Comparison of ENCODE assay signal across 9 cellular contexts in the genomic region with DNA sequence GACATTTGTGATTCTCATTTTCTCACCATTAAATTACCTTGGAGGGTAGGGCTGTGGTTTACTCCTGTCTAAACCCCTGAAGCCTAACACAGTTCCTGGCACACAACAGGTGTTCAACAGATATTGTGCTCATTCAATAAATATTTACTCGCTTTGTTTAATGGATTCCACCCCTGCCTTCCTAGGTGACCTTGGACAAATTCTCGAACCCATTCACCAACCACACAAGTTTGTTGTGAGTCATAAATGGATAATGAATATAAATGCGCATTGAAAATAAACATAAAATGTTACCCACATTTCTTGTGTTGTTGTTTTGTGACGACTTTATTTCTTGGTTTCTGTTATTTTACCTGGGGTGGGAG. TPM values are rescaled to one million over a fixed set of nuclear protein-coding genes. Genes with fewer than 3 reads are reported as not detected.
DNase-seq lines count a peak whose midpoint lies in the region; ATAC-seq, FAIRE-seq and TF ChIP-seq lines count a peak whose summit lies in the region.
"Had no signal": no experiment of that assay in that cellular context is flagged by ENCODE, and none has a peak within 500 bp of the region (broad histone marks: within the 10 kb centered on the region; RNA-seq: fewer than 3 reads in every experiment).

No MANE protein-coding gene starts in this region.

- SMC1A ChIA-PET in GM12878 (lab: Charles Lee; ENCODE audit: uncharacterized antibody, unreplicated experiment) = interaction anchor here (1.0 to 2.3 kb wide), 6 partner anchors 26 to 323 kb away, joined by 3 to 6 read pairs (median 3); partner anchors contain the start of genes GLI1 and TSPAN31

- H3K79me2 ChIP-seq in GM12878 (ENCODE audit: control insufficient read depth, insufficient read depth, low read length) = peaks cover 15% of the 10 kb centered on the region

- no peaks in the 10 kb centered on the region for H4K20me1 ChIP-seq in GM12878 (ENCODE audit: control insufficient read depth, insufficient read depth)

- H3K4me1 ChIP-seq in GM12878 (ENCODE audit: control insufficient read depth, insufficient read depth, low read length) = peaks cover 8% of the 10 kb centered on the region; the same call in 1 of the 2 replicates
- H3K4me1 ChIP-seq in pancreas = peaks cover 4 to 15% (median 14%) of the 10 kb centered on the region in 3 donors

- ATAC-seq in GM19351 (IDR thresholded peaks at IDR 0.05; ENCODE audit: unreplicated experiment) (peak; percentile 7), HG03378 (IDR thresholded peaks at IDR 0.05; ENCODE audit: unreplicated experiment) (peak; percentile 8), GM12878 (no peak; the same call in 1 of the 3 replicates), pancreas (peak; percentile 24 to 44 (median 35)), HG03565 (IDR thresholded peaks at IDR 0.05; ENCODE audit: unreplicated experiment) (no peak), GM18873 (IDR thresholded peaks at IDR 0.05; ENCODE audit: low FRiP score, unreplicated experiment) (no peak)

- CTCF ChIA-PET in GM12878 (lab: Yijun Ruan, JAX) = interaction anchor here (1.0 to 2.7 kb wide), 19 partner anchors 8 to 158 kb away, joined by 3 to 16 read pairs (median 6); partner anchors contain the start of genes EEF1AKMT3 and METTL1

- TF ChIP-seq RAD21 in GM12878 (IDR thresholded peaks at IDR 0.05; ENCODE audit: insufficient read depth, low read depth, low read length) = no peak

- WGBS in GM12878 (ENCODE audit: insufficient coverage, insufficient replicate concordance, low lambda C conversion rate, missing lambda C conversion rate) = 13% methylated on average over 4 of the region's 4 CpGs
- WGBS in pancreas, 2 donors = 4% methylated on average over 4 of the region's 4 CpGs

- RAD21 ChIA-PET in GM12878 (lab: Charles Lee; ENCODE audit: unreplicated experiment) = interaction anchor here (1.0 kb wide), 1 partner anchor 10 kb away, joined by 4 read pairs; the partner anchor contains the start of genes EEF1AKMT3 and METTL1

- BruUV-seq in GM12878 (replicated peaks; lab: Mats Ljungman, UMichigan) = no TSS peak

- H3K36me3 ChIP-seq in GM12878 (ENCODE audit: control insufficient read depth in 2 of 2, insufficient read depth in 2 of 2, low read length in 1 of 2) (peaks cover 0 to 12% of the 10 kb centered on the region in 2 experiments; a peak in 3 of 4 replicates), pancreas (peaks cover 3 to 22% (median 7%) of the 10 kb centered on the region in 3 donors)

- intact Hi-C loops in GM12878 (cut with micrococcal nuclease; ENCODE audit: unreplicated experiment) = loop anchor here (1.0 kb wide), 1 partner anchor 123 kb away; no protein-coding TSS in a partner anchor
- intact Hi-C loops in pancreas (cut with DNase I) = no loop called here

- in situ Hi-C loops in GM12878 (cut with MboI) = no loop called here

- H3K27ac ChIP-seq in GM12878 (ENCODE audit: control insufficient read depth, insufficient read depth) (peak overlapping the region; percentile 22; the same call in 1 of the 2 replicates), pancreas (peak overlapping the region in 2 of 4 donors; percentile 20 to 23)

- DNase-seq in GM12878 (ENCODE audit: low read depth, low spot score) (no peak), pancreas (peak in 1 of 6 donors; percentile 32), GM12891 (ENCODE audit: insufficient read length, low spot score) (no peak), RCC 7860 (ENCODE audit: low spot score) (no peak)

- H3K27me3 ChIP-seq in GM12878 (replicated peaks in 1 of 2; ENCODE audit: control insufficient read depth in 2 of 2, insufficient read depth in 2 of 2, low read length in 1 of 2) = no peaks in the 10 kb centered on the region
- H3K27me3 ChIP-seq in pancreas = no peaks in the 10 kb centered on the region
- H3K27me3 ChIP-seq: thyroid gland had no signal

- TF ChIP-seq CTCF in GM12878 (IDR thresholded peaks at IDR 0.05 in 2 of 3, conservative IDR thresholded peaks at IDR 0.05 in 1 of 3; ENCODE audit: control insufficient read depth in 2 of 3, extremely low read depth in 1 of 3, insufficient read depth in 1 of 3, low read depth in 3 of 3, low read length in 3 of 3) (no peak), pancreas (IDR thresholded peaks at IDR 0.05) (no peak)

- peak overlapping the region; percentile 67 for H2AFZ ChIP-seq in GM12878 (ENCODE audit: control insufficient read depth, low read depth, low read length)

- FAIRE-seq in GM12878 (lab: Jason Lieb, UNC) (no peak), pancreas (lab: Jason Lieb, UNC) (no peak), GM12891 (lab: Jason Lieb, UNC) (no peak), RCC 7860 (lab: Jason Lieb, UNC) (no peak)

- TF ChIP-seq POLR2A in GM12878 (IDR thresholded peaks at IDR 0.05; ENCODE audit: low read depth, low read length) (no peak), GM12891 (IDR thresholded peaks at IDR 0.05; ENCODE audit: low read depth, low read length) (no peak)

- POLR2A ChIA-PET in GM12878 (lab: Charles Lee) = interaction anchor here (1.5 kb wide), 1 partner anchor 117 kb away, joined by 3 read pairs; no protein-coding TSS in a partner anchor

- TF ChIP-seq EP300 in GM12878 (IDR thresholded peaks at IDR 0.05; ENCODE audit: borderline replicate concordance in 1 of 2, control insufficient read depth in 1 of 2, low read depth in 2 of 2, low read length in 2 of 2) = no peak

- H3K4me3 ChIP-seq in GM12878 = peak overlapping the region; percentile 98; the same call in 1 of the 2 replicates
- H3K4me3 ChIP-seq in pancreas = peak overlapping the region in 2 of 4 donors; percentile 79 to 88

- no peak overlapping the region for H3K9ac ChIP-seq in GM12878 (ENCODE audit: control insufficient read depth, insufficient read depth, low read length)

- peak overlapping the region; percentile 46; the same call in 1 of the 2 replicates for H3K4me2 ChIP-seq in GM12878 (ENCODE audit: control insufficient read depth, insufficient read depth)

- H3K9me3 ChIP-seq in GM12878 (replicated peaks; ENCODE audit: control insufficient read depth, insufficient read depth, low read length) (no peaks in the 10 kb centered on the region), pancreas (no peaks in the 10 kb centered on the region)
- H3K9me3 ChIP-seq: thyroid gland had no signal

RNA-seq across cellular contexts. Expression of gene TSFM, which starts 0.4 kb away (rescaled TPM):
- 13.6 and 15.4 TPM in 2 replicates for total RNA-seq in GM12878 (2013; cell fraction: nucleolus; rRNA removed)
- total RNA-seq in GM12878 (2014; rRNA removed) (35.2 and 36.7 TPM in 2 replicates), GM12878 (2014; rRNA removed; fragmentation: Illumina TruSeq; extraction: Trizol) (35.1 and 38.9 TPM in 2 replicates), GM12878 (2021) (47.0 and 51.6 TPM in 2 replicates), pancreas (10 to 100 TPM in 4 of 6 donors, 1 to 10 TPM in 2; 7.2 to 14.2 (median 12.1) TPM)
- 14.3 TPM for polyA plus RNA-seq in GM12878 (2011; ENCODE audit: low read depth)
- polyA plus RNA-seq in GM12878 (2011; rRNA removed) (36.8 and 40.8 TPM in 2 replicates), GM12878 (2014; fragmentation: Illumina TruSeq; extraction: Trizol) (44.2 and 45.7 TPM in 2 replicates), GM12878 (2014; fragmentation: Nextera tagmentation; extraction: Ambion mirVana) (100 to 1,000 TPM; 113 to 132 TPM), GM12878 (2014; rRNA removed) (43.0 and 46.7 TPM in 2 replicates), GM12878 (2016; fragmentation: Nextera tagmentation; extraction: Ambion mirVana) (10 to 100 TPM; 96.6 to 96.8 TPM), pancreas (10 to 100 TPM; 13.2 to 16.7 TPM)
- polyA plus RNA-seq in GM12878 (2011; cell fraction: cytosol; rRNA removed) = 27.3 and 32.5 TPM in 2 replicates
- polyA plus RNA-seq in GM12878 (2011; cell fraction: nucleus; rRNA removed) = 15.2 and 19.4 TPM in 2 replicates
- 28.8 and 29.7 TPM in 2 replicates for polyA plus RNA-seq in GM12878 (2012)
- 7.5 and 12.4 TPM in 2 replicates for polyA minus RNA-seq in GM12878 (2011; rRNA and poly(A)+ RNA removed)
- 6.7 and 9.7 TPM in 2 replicates for polyA minus RNA-seq in GM12878 (2011; cell fraction: cytosol; rRNA and poly(A)+ RNA removed)
- polyA minus RNA-seq in GM12878 (2011; cell fraction: nucleus; rRNA and poly(A)+ RNA removed) = 4.4 and 8.9 TPM in 2 replicates
- 41.6 TPM for polyA plus RNA-seq in GM12891 (2012; ENCODE audit: low read depth, missing spikeins)

RNA-seq across cellular contexts. Expression of gene EEF1AKMT3, which starts 9.8 kb away (rescaled TPM):
- total RNA-seq in GM12878 (2013; cell fraction: nucleolus; rRNA removed) = 8.7 and 11.1 TPM in 2 replicates
- total RNA-seq in GM12878 (2014; rRNA removed) (1.9 and 2.3 TPM in 2 replicates), GM12878 (2014; rRNA removed; fragmentation: Illumina TruSeq; extraction: Trizol) (2.8 and 2.9 TPM in 2 replicates), GM12878 (2021) (4.2 and 4.8 TPM in 2 replicates), pancreas (10 to 100 TPM in 5 of 6 donors, 1 to 10 TPM in 1; 9.3 to 20.8 (median 16.0) TPM)
- 2.1 TPM for polyA plus RNA-seq in GM12878 (2011; ENCODE audit: low read depth)
- polyA plus RNA-seq in GM12878 (2011; rRNA removed) (8.2 and 8.8 TPM in 2 replicates), GM12878 (2014; fragmentation: Illumina TruSeq; extraction: Trizol) (3.6 and 4.9 TPM in 2 replicates), GM12878 (2014; fragmentation: Nextera tagmentation; extraction: Ambion mirVana) (1 to 10 TPM; 1.2 to 3.1 TPM), GM12878 (2014; rRNA removed) (3.6 and 4.2 TPM in 2 replicates), GM12878 (2016; fragmentation: Nextera tagmentation; extraction: Ambion mirVana) (1 to 10 TPM; 3.5 to 3.8 TPM), pancreas (1 to 10 TPM; 3.7 to 7.2 TPM)
- 5.3 and 6.9 TPM in 2 replicates for polyA plus RNA-seq in GM12878 (2011; cell fraction: cytosol; rRNA removed)
- 4.8 and 5.7 TPM in 2 replicates for polyA plus RNA-seq in GM12878 (2011; cell fraction: nucleus; rRNA removed)
- polyA plus RNA-seq in GM12878 (2012) = 4.9 TPM in 2 replicates
- polyA minus RNA-seq in GM12878 (2011; rRNA and poly(A)+ RNA removed) = 5.3 and 5.4 TPM in 2 replicates
- polyA minus RNA-seq in GM12878 (2011; cell fraction: cytosol; rRNA and poly(A)+ RNA removed) = 3.0 and 3.5 TPM in 2 replicates
- polyA minus RNA-seq in GM12878 (2011; cell fraction: nucleus; rRNA and poly(A)+ RNA removed) = 1.7 and 2.4 TPM in 2 replicates
- polyA plus RNA-seq in GM12891 (2012; ENCODE audit: low read depth, missing spikeins) = 2.0 TPM

RNA-seq across cellular contexts. Expression of gene METTL1, which starts 10.3 kb away (rescaled TPM):
- 15.2 and 15.3 TPM in 2 replicates for total RNA-seq in GM12878 (2013; cell fraction: nucleolus; rRNA removed)
- total RNA-seq in GM12878 (2014; rRNA removed) (25.5 and 28.2 TPM in 2 replicates), GM12878 (2014; rRNA removed; fragmentation: Illumina TruSeq; extraction: Trizol) (8.5 and 11.3 TPM in 2 replicates), GM12878 (2021) (29.7 and 32.7 TPM in 2 replicates), pancreas (10 to 100 TPM; 11.5 to 28.5 (median 15.9) TPM)
- polyA plus RNA-seq in GM12878 (2011; ENCODE audit: low read depth) = 12.2 TPM
- polyA plus RNA-seq in GM12878 (2011; rRNA removed) (19.4 and 31.4 TPM in 2 replicates), GM12878 (2014; fragmentation: Illumina TruSeq; extraction: Trizol) (26.7 and 29.7 TPM in 2 replicates), GM12878 (2014; fragmentation: Nextera tagmentation; extraction: Ambion mirVana) (10 to 100 TPM; 38.5 to 41.9 TPM), GM12878 (2014; rRNA removed) (28.6 and 33.0 TPM in 2 replicates), GM12878 (2016; fragmentation: Nextera tagmentation; extraction: Ambion mirVana) (10 to 100 TPM; 40.1 to 44.3 TPM), pancreas (10 to 100 TPM; 43.3 to 55.9 TPM)
- 30.7 and 32.1 TPM in 2 replicates for polyA plus RNA-seq in GM12878 (2011; cell fraction: cytosol; rRNA removed)
- polyA plus RNA-seq in GM12878 (2011; cell fraction: nucleus; rRNA removed) = 36.5 and 42.1 TPM in 2 replicates
- polyA plus RNA-seq in GM12878 (2012) = 19.6 and 25.1 TPM in 2 replicates
- polyA minus RNA-seq in GM12878 (2011; rRNA and poly(A)+ RNA removed) = 18.3 and 41.9 TPM in 2 replicates
- polyA minus RNA-seq in GM12878 (2011; cell fraction: cytosol; rRNA and poly(A)+ RNA removed) = 12.8 and 18.4 TPM in 2 replicates
- polyA minus RNA-seq in GM12878 (2011; cell fraction: nucleus; rRNA and poly(A)+ RNA removed) = 17.0 and 31.7 TPM in 2 replicates
- 21.1 TPM for polyA plus RNA-seq in GM12891 (2012; ENCODE audit: low read depth, missing spikeins)

RNA-seq across cellular contexts. Expression of gene CYP27B1, which starts 15.3 kb away (rescaled TPM):
- 3.3 and 4.2 TPM in 2 replicates for total RNA-seq in GM12878 (2013; cell fraction: nucleolus; rRNA removed)
- total RNA-seq in GM12878 (2014; rRNA removed) = 0.79 and 0.87 TPM in 2 replicates
- total RNA-seq in GM12878 (2014; rRNA removed; fragmentation: Illumina TruSeq; extraction: Trizol) = 0.41 and 0.72 TPM in 2 replicates
- 1.0 and 2.7 TPM in 2 replicates for total RNA-seq in GM12878 (2021)
- polyA plus RNA-seq in GM12878 (2011; ENCODE audit: low read depth) = 0.47 TPM
- polyA plus RNA-seq in GM12878 (2011; rRNA removed) = 1.8 and 2.0 TPM in 2 replicates
- polyA plus RNA-seq in GM12878 (2011; cell fraction: cytosol; rRNA removed) = 1.4 and 2.9 TPM in 2 replicates
- 18.3 and 22.8 TPM in 2 replicates for polyA plus RNA-seq in GM12878 (2011; cell fraction: nucleus; rRNA removed)
- polyA plus RNA-seq in GM12878 (2012) = 1.2 TPM in 2 replicates
- 0.57 and 1.2 TPM in 2 replicates for polyA plus RNA-seq in GM12878 (2014; fragmentation: Illumina TruSeq; extraction: Trizol)
- polyA plus RNA-seq in GM12878 (2014; fragmentation: Nextera tagmentation; extraction: Ambion mirVana) = under 1 TPM; 0.10 to 0.35 TPM
- polyA plus RNA-seq in GM12878 (2014; rRNA removed) = 1.8 and 1.9 TPM in 2 replicates
- 1 to 10 TPM in 1 of 2 experiments, under 1 TPM in 1; 0.95 to 1.3 TPM for polyA plus RNA-seq in GM12878 (2016; fragmentation: Nextera tagmentation; extraction: Ambion mirVana)
- 0.44 and 1.5 TPM in 2 replicates for polyA minus RNA-seq in GM12878 (2011; rRNA and poly(A)+ RNA removed)
- 1.9 and 2.1 TPM in 2 replicates for polyA minus RNA-seq in GM12878 (2011; cell fraction: cytosol; rRNA and poly(A)+ RNA removed)
- polyA minus RNA-seq in GM12878 (2011; cell fraction: nucleus; rRNA and poly(A)+ RNA removed) = 5.1 and 7.7 TPM in 2 replicates
- 1 to 10 TPM; 2.1 to 5.8 (median 3.8) TPM for total RNA-seq in pancreas
- polyA plus RNA-seq in pancreas = 1 to 10 TPM; 1.6 to 3.3 TPM
- polyA plus RNA-seq in GM12891 (2012; ENCODE audit: low read depth, missing spikeins) = 0.85 TPM

RNA-seq across cellular contexts. Expression of gene MARCHF9, which starts 27.3 kb away (rescaled TPM):
- total RNA-seq in GM12878 (2013; cell fraction: nucleolus; rRNA removed) = 20.5 and 20.9 TPM in 2 replicates
- total RNA-seq in GM12878 (2014; rRNA removed) (15.6 and 17.6 TPM in 2 replicates), GM12878 (2014; rRNA removed; fragmentation: Illumina TruSeq; extraction: Trizol) (10.3 and 10.4 TPM in 2 replicates), GM12878 (2021) (25.5 and 26.7 TPM in 2 replicates), pancreas (10 to 100 TPM in 1 of 6 donors, 1 to 10 TPM in 5; 6.7 to 11.3 (median 7.6) TPM)
- polyA plus RNA-seq in GM12878 (2011; ENCODE audit: low read depth) = 7.7 TPM
- polyA plus RNA-seq in GM12878 (2011; rRNA removed) (11.1 and 16.6 TPM in 2 replicates), GM12878 (2014; fragmentation: Illumina TruSeq; extraction: Trizol) (17.9 and 20.6 TPM in 2 replicates), GM12878 (2014; fragmentation: Nextera tagmentation; extraction: Ambion mirVana) (1 to 10 TPM; 2.4 to 5.1 TPM), GM12878 (2014; rRNA removed) (29.3 and 32.3 TPM in 2 replicates), GM12878 (2016; fragmentation: Nextera tagmentation; extraction: Ambion mirVana) (1 to 10 TPM; 3.3 to 4.0 TPM), pancreas (10 to 100 TPM; 17.2 to 32.5 TPM)
- 20.0 and 26.5 TPM in 2 replicates for polyA plus RNA-seq in GM12878 (2011; cell fraction: cytosol; rRNA removed)
- polyA plus RNA-seq in GM12878 (2011; cell fraction: nucleus; rRNA removed) = 36.0 and 36.4 TPM in 2 replicates
- polyA plus RNA-seq in GM12878 (2012) = 18.9 and 20.4 TPM in 2 replicates
- 17.7 and 24.6 TPM in 2 replicates for polyA minus RNA-seq in GM12878 (2011; rRNA and poly(A)+ RNA removed)
- 4.9 and 6.8 TPM in 2 replicates for polyA minus RNA-seq in GM12878 (2011; cell fraction: cytosol; rRNA and poly(A)+ RNA removed)
- polyA minus RNA-seq in GM12878 (2011; cell fraction: nucleus; rRNA and poly(A)+ RNA removed) = 7.3 and 12.1 TPM in 2 replicates
- 6.8 TPM for polyA plus RNA-seq in GM12891 (2012; ENCODE audit: low read depth, missing spikeins)

Comparison
In these comparisons a context has a peak if more than half of its experiments do, and no peak if none do; other contexts are left out.
1. ATAC-seq: peak in GM19351 (single experiment), HG03378 (single experiment) and pancreas (4 of 4); none in GM12878 (single experiment), HG03565 (single experiment) and GM18873 (single experiment).